ENCODE assay signal across 24 cellular contexts in the genomic region with DNA sequence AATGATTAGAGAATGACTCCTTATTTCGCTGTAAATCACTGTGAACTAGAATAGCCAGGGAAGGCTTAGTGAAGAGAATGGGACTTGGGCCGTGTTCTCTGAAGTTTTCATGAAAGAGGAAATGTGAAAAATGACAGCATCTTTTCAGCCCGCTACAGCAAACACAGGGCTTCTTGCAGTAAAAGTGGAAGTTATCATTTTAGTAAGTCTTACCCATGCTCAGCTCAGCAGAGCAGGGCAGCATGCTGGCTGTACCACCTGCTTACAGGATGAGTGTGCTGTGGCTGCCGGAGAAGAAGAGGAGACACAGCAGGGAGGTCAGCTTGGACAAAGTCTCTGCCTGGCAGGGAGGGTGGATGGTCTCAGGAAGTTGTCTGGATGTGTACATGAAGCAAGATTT.
A peak's percentile ranks its signal among the peaks of the same experiment; 100 is the strongest.
DNase-seq lines count a peak whose midpoint lies in the region; ATAC-seq and TF ChIP-seq lines count a peak whose summit lies in the region.
"Had no signal": no experiment of that assay in that cellular context is flagged by ENCODE, and none has a peak within 500 bp of the region (broad histone marks: within the 10 kb centered on the region; RNA-seq: fewer than 3 reads in every experiment).

No MANE protein-coding gene starts in this region.

- POLR2A ChIA-PET in activated CD8-positive, alpha-beta T cell treated with anti-CD3 and anti-CD28 coated beads, Interleukin-2, amount 10 ng/mL, durations not matched to agents 7 days and 5 days (lab: Charles Lee) = no interaction called here

- no peaks in the 10 kb centered on the region for H3K9me3 Mint-ChIP-seq in neural crest cell
- peaks cover 12% of the 10 kb centered on the region for H3K9me3 Mint-ChIP-seq in activated CD8-positive, alpha-beta T cell treated with anti-CD3 and anti-CD28 coated beads, Interleukin-2, amount 10 ng/mL, durations not matched to agents 7 days and 5 days (ENCODE audit: insufficient read depth)
- peaks cover 4% of the 10 kb centered on the region for H3K9me3 Mint-ChIP-seq in activated naive CD8-positive, alpha-beta T cell treated with anti-CD3 and anti-CD28 coated beads, Interleukin-2, amount 50 U/mL, for 24 hours

- peak overlapping the region; percentile 38 for H3K27ac Mint-ChIP-seq in neural crest cell (ENCODE audit: unreplicated experiment)
- H3K27ac Mint-ChIP-seq in activated CD8-positive, alpha-beta T cell treated with anti-CD3 and anti-CD28 coated beads, Interleukin-2, amount 10 ng/mL, durations not matched to agents 7 days and 5 days = no peak overlapping the region
- H3K27ac Mint-ChIP-seq in activated naive CD8-positive, alpha-beta T cell treated with anti-CD3 and anti-CD28 coated beads, Interleukin-2, amount 50 U/mL, for 24 hours = no peak overlapping the region
- H3K27ac Mint-ChIP-seq: activated naive CD4-positive, alpha-beta T cell treated with anti-CD3 and anti-CD28 coated beads, Interleukin-2, amount 10 ng/mL, durations not matched to agents 7 days and 5 days; activated T-helper 17 cell treated with anti-CD3 and anti-CD28 coated beads, Interleukin-2, amount 50 U/mL, for 72 hours; GM23338 had no signal

- no peaks in the 10 kb centered on the region for H3K27me3 Mint-ChIP-seq in neural crest cell (ENCODE audit: low read depth)
- H3K27me3 Mint-ChIP-seq in activated CD8-positive, alpha-beta T cell treated with anti-CD3 and anti-CD28 coated beads, Interleukin-2, amount 10 ng/mL, durations not matched to agents 7 days and 5 days (ENCODE audit: low read depth) = no peaks in the 10 kb centered on the region
- no peaks in the 10 kb centered on the region for H3K27me3 Mint-ChIP-seq in activated naive CD8-positive, alpha-beta T cell treated with anti-CD3 and anti-CD28 coated beads, Interleukin-2, amount 50 U/mL, for 24 hours
- H3K27me3 Mint-ChIP-seq: activated naive CD4-positive, alpha-beta T cell treated with anti-CD3 and anti-CD28 coated beads, Interleukin-2, amount 10 ng/mL, durations not matched to agents 7 days and 5 days; activated T-helper 17 cell treated with anti-CD3 and anti-CD28 coated beads, Interleukin-2, amount 50 U/mL, for 72 hours; central memory CD8-positive, alpha-beta T cell had no signal

- TF ChIP-seq CTCF in neural crest cell (conservative IDR thresholded peaks at IDR 0.05) = no peak

- DNase-seq in neural crest cell (ENCODE audit: low read depth, low spot score) = no peak
- DNase-seq in DMS79 (lab: John Stamatoyannopoulos, UW) = no peak
- DNase-seq in activated CD8-positive, alpha-beta T cell treated with anti-CD3 and anti-CD28 coated beads, Interleukin-2, amount 10 ng/mL, durations not matched to agents 7 days and 5 days = no peak
- DNase-seq in activated naive CD8-positive, alpha-beta T cell treated with anti-CD3 and anti-CD28 coated beads, Interleukin-2, amount 50 U/mL, for 24 hours = no peak
- DNase-seq: activated naive CD4-positive, alpha-beta T cell treated with anti-CD3 and anti-CD28 coated beads, Interleukin-2, amount 10 ng/mL, durations not matched to agents 7 days and 5 days; body of pancreas; dermis blood vessel endothelial cell; DMS53; foreskin fibroblast; GF-D8; NCI-H146; NCI-H2107; NCI-H345; Peyer's patch; SIG-M5; small intestine; stimulated activated naive CD4-positive, alpha-beta T cell; upper lobe of left lung had no signal

- no peak overlapping the region for H3K4me3 Mint-ChIP-seq in neural crest cell
- H3K4me3 Mint-ChIP-seq in activated CD8-positive, alpha-beta T cell treated with anti-CD3 and anti-CD28 coated beads, Interleukin-2, amount 10 ng/mL, durations not matched to agents 7 days and 5 days = no peak overlapping the region
- no peak overlapping the region for H3K4me3 Mint-ChIP-seq in activated naive CD8-positive, alpha-beta T cell treated with anti-CD3 and anti-CD28 coated beads, Interleukin-2, amount 50 U/mL, for 24 hours
- H3K4me3 Mint-ChIP-seq: activated naive CD4-positive, alpha-beta T cell treated with anti-CD3 and anti-CD28 coated beads, Interleukin-2, amount 10 ng/mL, durations not matched to agents 7 days and 5 days; activated T-helper 17 cell treated with anti-CD3 and anti-CD28 coated beads, Interleukin-2, amount 50 U/mL, for 72 hours; central memory CD8-positive, alpha-beta T cell; GM23338 had no signal

- CTCF ChIA-PET in activated CD8-positive, alpha-beta T cell treated with anti-CD3 and anti-CD28 coated beads, Interleukin-2, amount 10 ng/mL, durations not matched to agents 7 days and 5 days (lab: Charles Lee) = no interaction called here

- H3K36me3 Mint-ChIP-seq in neural crest cell (ENCODE audit: low read depth) = no peaks in the 10 kb centered on the region
- H3K36me3 Mint-ChIP-seq in activated CD8-positive, alpha-beta T cell treated with anti-CD3 and anti-CD28 coated beads, Interleukin-2, amount 10 ng/mL, durations not matched to agents 7 days and 5 days (ENCODE audit: low read depth) = no peaks in the 10 kb centered on the region
- no peaks in the 10 kb centered on the region for H3K36me3 Mint-ChIP-seq in activated naive CD8-positive, alpha-beta T cell treated with anti-CD3 and anti-CD28 coated beads, Interleukin-2, amount 50 U/mL, for 24 hours (ENCODE audit: low read depth)
- H3K36me3 Mint-ChIP-seq: activated naive CD4-positive, alpha-beta T cell treated with anti-CD3 and anti-CD28 coated beads, Interleukin-2, amount 10 ng/mL, durations not matched to agents 7 days and 5 days had no signal

- H3K4me1 Mint-ChIP-seq in neural crest cell = peaks cover 14% of the 10 kb centered on the region
- H3K4me1 Mint-ChIP-seq in activated CD8-positive, alpha-beta T cell treated with anti-CD3 and anti-CD28 coated beads, Interleukin-2, amount 10 ng/mL, durations not matched to agents 7 days and 5 days (ENCODE audit: low read depth) = no peaks in the 10 kb centered on the region
- H3K4me1 Mint-ChIP-seq in activated naive CD8-positive, alpha-beta T cell treated with anti-CD3 and anti-CD28 coated beads, Interleukin-2, amount 50 U/mL, for 24 hours = no peaks in the 10 kb centered on the region
- H3K4me1 Mint-ChIP-seq: activated naive CD4-positive, alpha-beta T cell treated with anti-CD3 and anti-CD28 coated beads, Interleukin-2, amount 10 ng/mL, durations not matched to agents 7 days and 5 days; activated T-helper 17 cell treated with anti-CD3 and anti-CD28 coated beads, Interleukin-2, amount 50 U/mL, for 72 hours; central memory CD8-positive, alpha-beta T cell; GM23338 had no signal

- ATAC-seq in GM18511 (IDR thresholded peaks at IDR 0.05; ENCODE audit: unreplicated experiment) (peak; percentile 78), GM19463 (IDR thresholded peaks at IDR 0.05; ENCODE audit: unreplicated experiment) (peak; percentile 84), HG02798 (IDR thresholded peaks at IDR 0.05; ENCODE audit: poor library complexity, unreplicated experiment) (peak; percentile 68)
- ATAC-seq in activated CD8-positive, alpha-beta T cell treated with anti-CD3 and anti-CD28 coated beads, Interleukin-2, amount 10 ng/mL, durations not matched to agents 7 days and 5 days = no peak
- ATAC-seq in activated naive CD8-positive, alpha-beta T cell treated with anti-CD3 and anti-CD28 coated beads, Interleukin-2, amount 50 U/mL, for 24 hours = no peak
- ATAC-seq: activated T-helper 17 cell treated with anti-CD3 and anti-CD28 coated beads, Interleukin-2, amount 50 U/mL, for 72 hours; body of pancreas; GM23338 had no signal

Comparison
In these comparisons a context has a peak if more than half of its experiments do, and no peak if none do; other contexts are left out.
1. ATAC-seq: peak in GM18511 (single experiment), GM19463 (single experiment) and HG02798 (single experiment); none in activated CD8-positive, alpha-beta T cell treated with anti-CD3 and anti-CD28 coated beads, Interleukin-2, amount 10 ng/mL, durations not matched to agents 7 days and 5 days (single experiment) and activated naive CD8-positive, alpha-beta T cell treated with anti-CD3 and anti-CD28 coated beads, Interleukin-2, amount 50 U/mL, for 24 hours (single experiment).